1 cellular context compared by ENCODE assay signal in genomic region chr1:218671573-218671972, GRCh38.
TF ChIP-seq lines count a peak whose summit lies in the region.

No MANE protein-coding gene starts in this region.

TF ChIP-seq in GM23338, 12 proteins besides CTCF, POLR2A, EP300 and RAD21 (continued from another document):
- no peak for TF ChIP-seq ZNF462 (CRISPR knock-in tag; IDR thresholded peaks at IDR 0.05)
- TF ChIP-seq ZNF114 (CRISPR knock-in tag; IDR thresholded peaks at IDR 0.05), result no peak
- TF ChIP-seq ZNF331 (CRISPR knock-in tag; IDR thresholded peaks at IDR 0.05; ENCODE audit: low read depth), result no peak
- no peak for TF ChIP-seq CREB1 (CRISPR knock-in tag; IDR thresholded peaks at IDR 0.05; ENCODE audit: low read depth)
